Comparison of ENCODE assay signal across 2 cellular contexts in the genomic region with DNA sequence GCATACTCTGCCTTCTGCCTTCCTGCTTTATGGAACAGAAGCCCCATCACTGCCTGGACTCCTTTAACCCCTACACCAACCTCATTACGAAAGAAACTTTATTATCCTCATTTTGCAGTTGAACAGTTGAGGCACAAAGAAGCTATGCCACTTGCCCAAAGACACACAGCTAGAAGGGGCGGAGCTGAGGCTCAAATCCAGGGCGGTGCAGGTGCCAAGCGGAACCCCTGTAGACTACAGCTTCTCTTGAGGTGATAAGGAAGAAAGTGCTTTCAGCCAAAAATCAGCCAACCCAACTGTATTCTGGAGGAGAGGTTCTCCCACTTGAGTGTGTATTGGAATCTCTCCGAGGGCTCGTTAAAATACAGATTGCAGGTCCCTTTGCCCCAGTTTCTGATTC.
TF ChIP-seq lines count a peak whose summit lies in the region.

No MANE protein-coding gene starts in this region.

TF ChIP-seq in liver, 16 proteins besides CTCF, POLR2A, EP300 and RAD21:
- TF ChIP-seq JUND (IDR thresholded peaks at IDR 0.05) (no peak), HNF4A (conservative IDR thresholded peaks at IDR 0.05) (no peak), FOXA1 (IDR thresholded peaks at IDR 0.05) (no peak), RXRA (IDR thresholded peaks at IDR 0.05) (no peak), EGR1 (IDR thresholded peaks at IDR 0.05; ENCODE audit: low read depth in 2 of 2) (no peak), TAF1 (conservative IDR thresholded peaks at IDR 0.05) (no peak), SP1 (IDR thresholded peaks at IDR 0.05) (no peak), NR2F2 (IDR thresholded peaks at IDR 0.05) (no peak), MAX (IDR thresholded peaks at IDR 0.05) (no peak)
TF ChIP-seq in liver: peak in this region for 0.

TF ChIP-seq in HepG2, 621 proteins besides CTCF, POLR2A, EP300 and RAD21:
- TF ChIP-seq GLMP (CRISPR knock-in tag; IDR thresholded peaks at IDR 0.05; ENCODE audit: borderline replicate concordance) (no peak), ZNF512 (CRISPR knock-in tag; IDR thresholded peaks at IDR 0.05) (no peak), ZNF766 (CRISPR knock-in tag; IDR thresholded peaks at IDR 0.05; ENCODE audit: borderline replicate concordance) (no peak), ZNF441 (CRISPR knock-in tag; IDR thresholded peaks at IDR 0.05; ENCODE audit: borderline replicate concordance) (no peak), NBN (conservative IDR thresholded peaks at IDR 0.05) (no peak), KAT2B (IDR thresholded peaks at IDR 0.05; ENCODE audit: borderline replicate concordance, low read depth, low read length) (no peak)
- TF ChIP-seq, protein P1, sequence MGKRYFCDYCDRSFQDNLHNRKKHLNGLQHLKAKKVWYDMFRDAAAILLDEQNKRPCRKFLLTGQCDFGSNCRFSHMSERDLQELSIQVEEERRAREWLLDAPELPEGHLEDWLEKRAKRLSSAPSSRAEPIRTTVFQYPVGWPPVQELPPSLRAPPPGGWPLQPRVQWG (CRISPR knock-in tag; IDR thresholded peaks at IDR 0.05; ENCODE audit: borderline replicate concordance, low read depth), result no peak
- TF ChIP-seq, protein P2, sequence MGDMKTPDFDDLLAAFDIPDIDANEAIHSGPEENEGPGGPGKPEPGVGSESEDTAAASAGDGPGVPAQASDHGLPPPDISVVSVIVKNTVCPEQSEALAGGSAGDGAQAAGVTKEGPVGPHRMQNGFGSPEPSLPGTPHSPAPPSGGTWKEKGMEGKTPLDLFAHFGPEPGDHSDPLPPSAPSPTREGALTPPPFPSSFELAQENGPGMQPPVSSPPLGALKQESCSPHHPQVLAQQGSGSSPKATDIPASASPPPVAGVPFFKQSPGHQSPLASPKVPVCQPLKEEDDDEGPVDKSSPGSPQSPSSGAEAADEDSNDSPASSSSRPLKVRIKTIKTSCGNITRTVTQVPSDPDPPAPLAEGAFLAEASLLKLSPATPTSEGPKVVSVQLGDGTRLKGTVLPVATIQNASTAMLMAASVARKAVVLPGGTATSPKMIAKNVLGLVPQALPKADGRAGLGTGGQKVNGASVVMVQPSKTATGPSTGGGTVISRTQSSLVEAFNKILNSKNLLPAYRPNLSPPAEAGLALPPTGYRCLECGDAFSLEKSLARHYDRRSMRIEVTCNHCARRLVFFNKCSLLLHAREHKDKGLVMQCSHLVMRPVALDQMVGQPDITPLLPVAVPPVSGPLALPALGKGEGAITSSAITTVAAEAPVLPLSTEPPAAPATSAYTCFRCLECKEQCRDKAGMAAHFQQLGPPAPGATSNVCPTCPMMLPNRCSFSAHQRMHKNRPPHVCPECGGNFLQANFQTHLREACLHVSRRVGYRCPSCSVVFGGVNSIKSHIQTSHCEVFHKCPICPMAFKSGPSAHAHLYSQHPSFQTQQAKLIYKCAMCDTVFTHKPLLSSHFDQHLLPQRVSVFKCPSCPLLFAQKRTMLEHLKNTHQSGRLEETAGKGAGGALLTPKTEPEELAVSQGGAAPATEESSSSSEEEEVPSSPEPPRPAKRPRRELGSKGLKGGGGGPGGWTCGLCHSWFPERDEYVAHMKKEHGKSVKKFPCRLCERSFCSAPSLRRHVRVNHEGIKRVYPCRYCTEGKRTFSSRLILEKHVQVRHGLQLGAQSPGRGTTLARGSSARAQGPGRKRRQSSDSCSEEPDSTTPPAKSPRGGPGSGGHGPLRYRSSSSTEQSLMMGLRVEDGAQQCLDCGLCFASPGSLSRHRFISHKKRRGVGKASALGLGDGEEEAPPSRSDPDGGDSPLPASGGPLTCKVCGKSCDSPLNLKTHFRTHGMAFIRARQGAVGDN (CRISPR knock-in tag; IDR thresholded peaks at IDR 0.05), result no peak
